ENCODE assay signal across 8 cellular contexts in the genomic region with DNA sequence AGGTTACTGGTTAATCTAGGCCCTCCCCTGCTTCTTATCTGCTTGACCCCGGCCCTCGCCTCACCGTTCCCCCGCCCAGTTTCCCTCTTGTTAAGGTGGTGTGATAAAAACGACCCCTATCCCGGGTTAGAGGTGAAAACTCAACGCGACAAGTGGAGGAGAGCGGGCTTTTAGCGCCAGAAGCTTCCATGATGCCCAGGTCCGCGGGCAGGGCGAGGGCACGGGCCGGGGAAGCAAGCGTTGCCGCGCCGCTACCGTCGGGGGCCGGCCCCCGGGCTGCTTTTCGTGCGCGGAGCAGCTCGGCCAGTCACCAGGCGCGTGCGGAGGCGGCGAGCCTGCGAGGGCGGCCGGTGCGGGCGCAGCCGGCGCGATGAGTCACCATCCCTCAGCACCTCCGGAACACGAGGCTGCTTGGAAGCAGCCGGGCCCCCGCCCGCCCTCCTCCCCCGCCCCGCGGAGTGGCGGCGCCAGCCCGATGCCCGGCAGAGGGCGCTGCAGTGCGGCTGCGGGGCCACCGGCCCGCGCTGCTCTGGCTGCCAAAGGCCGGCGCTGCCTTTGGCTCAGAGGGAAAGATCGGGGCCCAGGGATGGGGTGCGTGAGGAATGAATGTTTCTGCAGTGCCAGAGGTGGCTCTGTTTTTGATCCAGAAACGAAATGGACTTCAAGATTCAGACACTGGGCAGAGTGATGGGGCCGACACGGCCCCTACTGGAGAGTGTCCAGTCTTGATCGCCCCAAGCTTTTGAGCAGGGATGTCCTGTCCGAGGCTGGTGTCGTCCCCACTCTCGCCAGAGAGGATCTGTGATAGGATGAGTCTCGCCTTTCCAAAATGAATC.
DNase-seq lines count a peak whose midpoint lies in the region; ATAC-seq lines count a peak whose summit lies in the region.

No MANE protein-coding gene starts in this region.

- 24 to 37% methylated on average over 7 to 14 of the region's 70 CpGs for WGBS in mesodermal cell (ENCODE audit: insufficient coverage in 2 of 2), 2 experiments

- peaks cover 4 to 14% of the 10 kb centered on the region in 2 donors for H3K4me1 Mint-ChIP-seq in effector memory CD8-positive, alpha-beta T cell (ENCODE audit: low read depth in 2 of 2)

- H3K4me3 Mint-ChIP-seq in effector memory CD8-positive, alpha-beta T cell = peak overlapping the region; percentile 38 to 40

- peaks cover 9% of the 10 kb centered on the region for H3K36me3 ChIP-seq in mesodermal cell (ENCODE audit: control insufficient read depth, insufficient read depth, low read length)

- H3K4me1 ChIP-seq in mesodermal cell (ENCODE audit: control insufficient read depth, insufficient read depth, low read length, poor library complexity, severe bottlenecking) = no peaks in the 10 kb centered on the region

- no peaks in the 10 kb centered on the region for H3K9me3 ChIP-seq in mesodermal cell (ENCODE audit: control insufficient read depth, low read length)

- DNase-seq in 8988T (peak; percentile 46), NCI-H82 (lab: John Stamatoyannopoulos, UW) (peak; percentile 86)
- DNase-seq in activated CD8-positive, alpha-beta memory T cell treated with anti-CD3 and anti-CD28 coated beads for 48 hours (ENCODE audit: low read depth in 2 of 3, low spot score in 2 of 3) = peak; percentile 43 to 69 (median 49)
- peak; percentile 68 to 79 (median 75) for DNase-seq in effector memory CD8-positive, alpha-beta T cell
- peak; percentile 41 for DNase-seq in stimulated activated CD8-positive, alpha-beta memory T cell treated with anti-CD3 and anti-CD28 coated beads, Interleukin-15, amount 100 ng/mL, for 1 hour (ENCODE audit: low read depth)

- ATAC-seq in GM18502 (IDR thresholded peaks at IDR 0.05; ENCODE audit: poor library complexity, unreplicated experiment) (peak; percentile 73), HG03135 (IDR thresholded peaks at IDR 0.05; ENCODE audit: unreplicated experiment) (peak; percentile 64)
- peak; percentile 98 for ATAC-seq in effector memory CD8-positive, alpha-beta T cell (replicated peaks)

- peak overlapping the region; percentile 53 for H3K27ac ChIP-seq in mesodermal cell (ENCODE audit: low read depth, low read length, severe bottlenecking)

- H3K27ac Mint-ChIP-seq in effector memory CD8-positive, alpha-beta T cell = no peak overlapping the region

- H3K27me3 Mint-ChIP-seq in effector memory CD8-positive, alpha-beta T cell = no peaks in the 10 kb centered on the region

- peak overlapping the region; percentile 14 for H3K4me3 ChIP-seq in mesodermal cell (ENCODE audit: extremely low read depth, insufficient read depth, low read length, poor library complexity, severe bottlenecking)

- H3K36me3 Mint-ChIP-seq in effector memory CD8-positive, alpha-beta T cell (ENCODE audit: insufficient read depth) = no peaks in the 10 kb centered on the region

- H3K9me3 Mint-ChIP-seq in effector memory CD8-positive, alpha-beta T cell = no peaks in the 10 kb centered on the region

Comparison
In these comparisons a context has a peak if more than half of its experiments do, and no peak if none do; other contexts are left out.
1. Peak in every context shown above with its lines: DNase-seq, ATAC-seq, H3K4me3 ChIP-seq and H3K27ac ChIP-seq.